10 cellular contexts compared by ENCODE assay signal in the genomic region with DNA sequence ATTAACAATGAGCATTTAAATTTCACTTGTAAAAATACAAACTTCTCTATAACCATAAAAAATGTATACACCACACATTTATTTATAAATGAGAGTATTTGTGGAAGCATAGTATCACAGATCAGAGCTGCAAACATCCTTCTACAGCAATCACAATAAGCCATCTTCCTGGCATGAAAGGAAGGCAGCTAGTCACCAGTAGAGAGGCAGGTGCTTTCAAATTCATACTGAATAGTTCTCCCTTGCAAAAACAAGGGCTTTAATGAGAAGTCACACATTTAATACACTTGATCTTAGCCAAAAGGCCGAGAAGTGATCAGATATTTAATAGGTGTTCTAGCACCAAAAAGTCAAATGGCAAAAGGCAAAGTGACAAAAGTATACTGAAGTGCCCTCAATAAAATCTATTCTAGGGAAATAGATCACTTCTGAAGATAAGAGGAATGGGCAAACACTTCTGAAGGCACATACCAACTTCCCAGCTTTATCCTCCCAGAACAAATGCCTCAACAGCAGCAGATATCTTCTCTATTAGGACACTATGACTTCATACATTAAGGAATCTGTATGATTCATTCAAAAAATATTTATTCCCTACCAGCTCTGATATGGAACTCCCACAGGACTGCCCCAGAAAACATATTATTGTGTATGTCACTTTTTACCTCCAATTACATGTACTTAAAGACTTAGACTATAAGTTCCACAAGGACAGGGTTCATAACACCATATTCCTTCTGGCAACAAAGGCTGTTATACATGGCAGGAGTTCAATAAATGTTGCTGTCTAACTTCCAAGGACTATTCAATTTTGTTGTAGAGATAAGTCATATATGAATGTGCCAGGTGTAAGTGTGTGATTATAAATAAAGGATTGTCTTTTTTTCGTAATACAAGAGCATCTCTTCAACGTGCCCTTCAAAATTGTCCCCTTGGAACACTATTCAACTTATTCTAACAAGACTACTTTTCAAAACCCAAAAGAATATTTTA. TPM values are rescaled to one million over a fixed set of nuclear protein-coding genes. Genes with fewer than 3 reads are reported as not detected.
DNase-seq lines count a peak whose midpoint lies in the region; ATAC-seq and TF ChIP-seq lines count a peak whose summit lies in the region.
"Had no signal": no experiment of that assay in that cellular context is flagged by ENCODE, and none has a peak within 500 bp of the region (broad histone marks: within the 10 kb centered on the region; RNA-seq: fewer than 3 reads in every experiment).

No MANE protein-coding gene starts in this region.

- BruUV-seq in OCI-LY7 (replicated peaks; lab: Mats Ljungman, UMichigan) = no TSS peak

- no peak overlapping the region for H3K27ac ChIP-seq in OCI-LY7 (ENCODE audit: low read depth, low read length, poor library complexity, severe bottlenecking)
- H3K27ac ChIP-seq: HL-60 had no signal

- H3K9me3 ChIP-seq in mucosa of descending colon (no peaks in the 10 kb centered on the region), OCI-LY7 (ENCODE audit: low read length) (no peaks in the 10 kb centered on the region)

- H3K4me1 ChIP-seq in mucosa of descending colon (ENCODE audit: low read depth) = no peaks in the 10 kb centered on the region
- H3K4me1 ChIP-seq in OCI-LY7 (ENCODE audit: insufficient read depth, low read length, poor library complexity, severe bottlenecking) = no peaks in the 10 kb centered on the region

- H3K4me3 ChIP-seq in mucosa of descending colon (no peak overlapping the region), OCI-LY7 (ENCODE audit: low read depth, low read length, poor library complexity, severe bottlenecking) (no peak overlapping the region)

- CTCF ChIA-PET in OCI-LY7 (lab: Charles Lee; ENCODE audit: unreplicated experiment) = no interaction called here

- POLR2A ChIA-PET in OCI-LY7 (lab: Charles Lee) = no interaction called here

- TF ChIP-seq CTCF in mucosa of descending colon (IDR thresholded peaks at IDR 0.05) (no peak), OCI-LY7 (conservative IDR thresholded peaks at IDR 0.05; ENCODE audit: low read length) (no peak)

- peaks cover 16% of the 10 kb centered on the region; the same call in 1 of the 2 replicates for H4K20me1 ChIP-seq in OCI-LY7 (ENCODE audit: insufficient read depth, low read length)

- H3K27ac Mint-ChIP-seq in stimulated activated effector memory CD8-positive, alpha-beta T cell treated with anti-CD3 and anti-CD28 coated beads, Interleukin-12 subunit alpha, Interleukin-12 subunit beta, amount 100 ng/mL, for 72 hours = no peak overlapping the region

- intact Hi-C loops in mucosa of descending colon (cut with DNase I, micrococcal nuclease) = no loop called here
- intact Hi-C loops in OCI-LY7 (cut with micrococcal nuclease; ENCODE audit: unreplicated experiment) = no loop called here

- peak; percentile 22 for ATAC-seq in mucosa of descending colon
- ATAC-seq in stimulated activated effector memory CD8-positive, alpha-beta T cell treated with anti-CD3 and anti-CD28 coated beads, Interleukin-12 subunit alpha, Interleukin-12 subunit beta, amount 100 ng/mL, for 72 hours = no peak

- peak; percentile 66 for DNase-seq in COLO829 (ENCODE audit: low spot score)
- DNase-seq in NCI-H2029 treated with DMSO at 0.1 percent for 48 hours (lab: John Stamatoyannopoulos, UW) = peak; percentile 12
- peak; percentile 30 to 84 for DNase-seq in dermis microvascular lymphatic vessel endothelial cell (ENCODE audit: low read depth in 2 of 2)
- DNase-seq in mucosa of descending colon = no peak
- no peak for DNase-seq in OCI-LY7 (ENCODE audit: low spot score)
- no peak for DNase-seq in amygdala (lab: John Stamatoyannopoulos, UW)
- DNase-seq in T-helper 1 cell = no peak
- no peak for DNase-seq in stimulated activated effector memory CD8-positive, alpha-beta T cell treated with anti-CD3 and anti-CD28 coated beads, Interleukin-12 subunit alpha, Interleukin-12 subunit beta, amount 100 ng/mL, for 72 hours (ENCODE audit: low spot score in 2 of 2)
- DNase-seq: hippocampal formation had no signal

- no peak overlapping the region for H2AFZ ChIP-seq in OCI-LY7 (ENCODE audit: low read length)

- no peak overlapping the region for H3K4me3 Mint-ChIP-seq in stimulated activated effector memory CD8-positive, alpha-beta T cell treated with anti-CD3 and anti-CD28 coated beads, Interleukin-12 subunit alpha, Interleukin-12 subunit beta, amount 100 ng/mL, for 72 hours

- H3K36me3 ChIP-seq in mucosa of descending colon (ENCODE audit: low read depth) (no peaks in the 10 kb centered on the region), OCI-LY7 (ENCODE audit: insufficient read depth, low read length) (peaks cover 11% of the 10 kb centered on the region; the same call in 1 of the 2 replicates)

- no peak overlapping the region for H3K4me2 ChIP-seq in OCI-LY7 (ENCODE audit: low read length)

- peaks cover 6% of the 10 kb centered on the region for H3K36me3 Mint-ChIP-seq in stimulated activated effector memory CD8-positive, alpha-beta T cell treated with anti-CD3 and anti-CD28 coated beads, Interleukin-12 subunit alpha, Interleukin-12 subunit beta, amount 100 ng/mL, for 72 hours

- H3K9me3 Mint-ChIP-seq in stimulated activated effector memory CD8-positive, alpha-beta T cell treated with anti-CD3 and anti-CD28 coated beads, Interleukin-12 subunit alpha, Interleukin-12 subunit beta, amount 100 ng/mL, for 72 hours = no peaks in the 10 kb centered on the region

- no peaks in the 10 kb centered on the region for H3K9me2 ChIP-seq in OCI-LY7 (ENCODE audit: insufficient read depth, low read length)

- H3K4me1 Mint-ChIP-seq in stimulated activated effector memory CD8-positive, alpha-beta T cell treated with anti-CD3 and anti-CD28 coated beads, Interleukin-12 subunit alpha, Interleukin-12 subunit beta, amount 100 ng/mL, for 72 hours = no peaks in the 10 kb centered on the region

- H3K79me2 ChIP-seq in OCI-LY7 (ENCODE audit: insufficient read depth, low read depth, low read length) = no peaks in the 10 kb centered on the region

RNA-seq across cellular contexts. Expression of a gene that starts 31.7 kb away (rescaled TPM):
- total RNA-seq in dermis microvascular lymphatic vessel endothelial cell = 44.9 and 55.9 TPM in 2 replicates
- 10 to 100 TPM; 73.2 to 98.4 (median 84.9) TPM for total RNA-seq in mucosa of descending colon
- 66.2 and 72.4 TPM in 2 replicates for total RNA-seq in OCI-LY7 (2014; rRNA removed; shearing (Covaris generic))
- total RNA-seq in OCI-LY7 (2022) = 78.8 and 85.5 TPM in 2 replicates

Comparison
In these comparisons a context has a peak if more than half of its experiments do, and no peak if none do; other contexts are left out.
1. DNase-seq: peak in COLO829 (single experiment), NCI-H2029 treated with DMSO at 0.1 percent for 48 hours (single experiment) and dermis microvascular lymphatic vessel endothelial cell (2 of 2); none in mucosa of descending colon (0 of 3), OCI-LY7 (single experiment), amygdala (0 of 56), T-helper 1 cell (0 of 5) and stimulated activated effector memory CD8-positive, alpha-beta T cell treated with anti-CD3 and anti-CD28 coated beads, Interleukin-12 subunit alpha, Interleukin-12 subunit beta, amount 100 ng/mL, for 72 hours (0 of 2).